In genomic region chr2:232838406-232838874, GRCh38 we compare ENCODE assay signal across 8 cellular contexts. TPM values are rescaled to one million over a fixed set of nuclear protein-coding genes. Genes with fewer than 3 reads are reported as not detected.
DNase-seq lines count a peak whose midpoint lies in the region; ATAC-seq and TF ChIP-seq lines count a peak whose summit lies in the region.

No MANE protein-coding gene starts in this region.

- no peaks in the 10 kb centered on the region for H3K27me3 Mint-ChIP-seq in activated T-cell treated with anti-CD3 and anti-CD28 coated beads, Interleukin-2, amount 50 U/mL, for 24 hours
- no peaks in the 10 kb centered on the region for H3K27me3 Mint-ChIP-seq in memory B cell

- H2AFZ ChIP-seq in GM23248 (no peak overlapping the region), OCI-LY1 (ENCODE audit: low read length) (no peak overlapping the region)

- H3K9me3 ChIP-seq in GM23248 (ENCODE audit: low read depth): no peaks in the 10 kb centered on the region
- no peaks in the 10 kb centered on the region for H3K9me3 ChIP-seq in OCI-LY1 (ENCODE audit: low read length)

- peaks cover 25% of the 10 kb centered on the region for H3K36me3 ChIP-seq in GM23248 (ENCODE audit: low read depth)
- peaks cover 50% of the 10 kb centered on the region; the same call in 1 of the 2 replicates for H3K36me3 ChIP-seq in OCI-LY1 (ENCODE audit: insufficient read depth, low read length)

- H3K4me3 ChIP-seq in GM23248: no peak overlapping the region
- peak overlapping the region; percentile 36 for H3K4me3 ChIP-seq in OCI-LY1 (ENCODE audit: low read depth, low read length, poor library complexity, severe bottlenecking)

- H3K9me2 ChIP-seq in GM23248 (ENCODE audit: insufficient read depth) (no peaks in the 10 kb centered on the region), OCI-LY1 (ENCODE audit: low read depth, low read length) (no peaks in the 10 kb centered on the region)

- no peaks in the 10 kb centered on the region for H3K27me3 ChIP-seq in GM23248 (replicated peaks; ENCODE audit: insufficient read depth)
- no peaks in the 10 kb centered on the region for H3K27me3 ChIP-seq in OCI-LY1 (ENCODE audit: insufficient read depth, low read length)

- H3K9me3 Mint-ChIP-seq in activated T-cell treated with anti-CD3 and anti-CD28 coated beads, Interleukin-2, amount 50 U/mL, for 24 hours: no peaks in the 10 kb centered on the region
- H3K9me3 Mint-ChIP-seq in memory B cell: no peaks in the 10 kb centered on the region

- peaks cover 10% of the 10 kb centered on the region for H3K4me1 ChIP-seq in GM23248 (ENCODE audit: insufficient read depth)
- peaks cover 37% of the 10 kb centered on the region for H3K4me1 ChIP-seq in OCI-LY1 (ENCODE audit: insufficient read depth, low read length, severe bottlenecking)

- H3K9ac ChIP-seq in GM23248 (no peak overlapping the region), OCI-LY1 (ENCODE audit: low read length) (peak overlapping the region; percentile 52; the same call in 1 of the 2 replicates)

- peaks cover 27% of the 10 kb centered on the region for H3K79me2 ChIP-seq in GM23248 (ENCODE audit: insufficient read depth)
- H3K79me2 ChIP-seq in OCI-LY1 (ENCODE audit: insufficient read depth, low read length): no peaks in the 10 kb centered on the region

- H3K27ac ChIP-seq in GM23248: no peak overlapping the region
- H3K27ac ChIP-seq in OCI-LY1 (ENCODE audit: low read depth, low read length, poor library complexity, severe bottlenecking): peak overlapping the region; percentile 92

- in situ Hi-C loops in Caki2 (cut with HindIII; ENCODE audit: low pct_unique_long_range_greater_than_20kb, low sequenced_read_pairs): no loop called here
- in situ Hi-C loops in GM23248 (cut with MboI): no loop called here

- H3K4me2 ChIP-seq in GM23248 (ENCODE audit: unreplicated experiment) (no peak overlapping the region), OCI-LY1 (ENCODE audit: low read length) (peak overlapping the region; percentile 63)

- DNase-seq in Caki2 (ENCODE audit: low read depth) (peak; percentile 48), GM23248 (peak; percentile 26), memory B cell (ENCODE audit: low spot score in 2 of 2) (peak in 1 of 2 donors; percentile 25), NCI-H187 treated with DMSO at 0.1 percent for 48 hours (lab: John Stamatoyannopoulos, UW) (no peak), GDM1 (lab: John Stamatoyannopoulos, UW) (no peak)
- DNase-seq in activated T-cell treated with anti-CD3 and anti-CD28 coated beads, Interleukin-2, amount 50 U/mL, for 24 hours: peak; percentile 55

- 84 to 91% methylated on average over 2 of the region's 2 CpGs for WGBS in GM23248 (ENCODE audit: low coverage in 1 of 2, low lambda C conversion rate in 2 of 2, missing lambda C conversion rate in 2 of 2), 2 experiments

- TF ChIP-seq CTCF in OCI-LY1 (IDR thresholded peaks at IDR 0.05; ENCODE audit: low read length): no peak

- peak overlapping the region; percentile 11 for H3K4me3 Mint-ChIP-seq in activated T-cell treated with anti-CD3 and anti-CD28 coated beads, Interleukin-2, amount 50 U/mL, for 24 hours
- H3K4me3 Mint-ChIP-seq in memory B cell: peak overlapping the region; percentile 19

- H3F3A ChIP-seq in GM23248 (ENCODE audit: insufficient read depth): no peaks in the 10 kb centered on the region; the same call in 1 of the 2 replicates
- H3F3A ChIP-seq in OCI-LY1 (ENCODE audit: insufficient read depth, low read length): no peaks in the 10 kb centered on the region

- H4K20me1 ChIP-seq in GM23248 (ENCODE audit: insufficient read depth) (no peaks in the 10 kb centered on the region), OCI-LY1 (ENCODE audit: insufficient read depth, low read length) (no peaks in the 10 kb centered on the region)

- H3K4me1 Mint-ChIP-seq in activated T-cell treated with anti-CD3 and anti-CD28 coated beads, Interleukin-2, amount 50 U/mL, for 24 hours (ENCODE audit: low read depth): peaks cover 36% of the 10 kb centered on the region
- H3K4me1 Mint-ChIP-seq in memory B cell: peaks cover 26% of the 10 kb centered on the region

- peak overlapping the region; percentile 91 for H3K27ac Mint-ChIP-seq in activated T-cell treated with anti-CD3 and anti-CD28 coated beads, Interleukin-2, amount 50 U/mL, for 24 hours
- H3K27ac Mint-ChIP-seq in memory B cell: peak overlapping the region; percentile 85

- ATAC-seq in memory B cell (ENCODE audit: low read depth) (peak; percentile 93), HG03520 (IDR thresholded peaks at IDR 0.05; ENCODE audit: unreplicated experiment) (no peak)

- peaks cover 88% of the 10 kb centered on the region for H3K36me3 Mint-ChIP-seq in activated T-cell treated with anti-CD3 and anti-CD28 coated beads, Interleukin-2, amount 50 U/mL, for 24 hours (ENCODE audit: low read depth)
- peaks cover 43% of the 10 kb centered on the region for H3K36me3 Mint-ChIP-seq in memory B cell

RNA-seq across cellular contexts. Expression of gene SNORC, which starts 31.6 kb away (rescaled TPM):
- 2.0 and 14.6 TPM in 2 replicates for total RNA-seq in Caki2 (2014; rRNA removed; shearing (Covaris generic); ENCODE audit: low replicate concordance)
- total RNA-seq in GM23248 (2014; rRNA removed; shearing (Covaris generic)): 0.63 TPM in 1 of 2 replicates, not detected in the other
- polyA plus RNA-seq in GM23248 (2016; fragmentation: Nextera tagmentation; extraction: Ambion mirVana): 0.39 TPM in 1 of 2 replicates, not detected in the other

Comparison
In these comparisons a context has a peak if more than half of its experiments do, and no peak if none do; other contexts are left out.
1. DNase-seq: peak in Caki2 (single experiment), GM23248 (single experiment) and activated T-cell treated with anti-CD3 and anti-CD28 coated beads, Interleukin-2, amount 50 U/mL, for 24 hours (single experiment); none in NCI-H187 treated with DMSO at 0.1 percent for 48 hours (single experiment) and GDM1 (single experiment).